19 cellular contexts compared by ENCODE assay signal in the genomic region with DNA sequence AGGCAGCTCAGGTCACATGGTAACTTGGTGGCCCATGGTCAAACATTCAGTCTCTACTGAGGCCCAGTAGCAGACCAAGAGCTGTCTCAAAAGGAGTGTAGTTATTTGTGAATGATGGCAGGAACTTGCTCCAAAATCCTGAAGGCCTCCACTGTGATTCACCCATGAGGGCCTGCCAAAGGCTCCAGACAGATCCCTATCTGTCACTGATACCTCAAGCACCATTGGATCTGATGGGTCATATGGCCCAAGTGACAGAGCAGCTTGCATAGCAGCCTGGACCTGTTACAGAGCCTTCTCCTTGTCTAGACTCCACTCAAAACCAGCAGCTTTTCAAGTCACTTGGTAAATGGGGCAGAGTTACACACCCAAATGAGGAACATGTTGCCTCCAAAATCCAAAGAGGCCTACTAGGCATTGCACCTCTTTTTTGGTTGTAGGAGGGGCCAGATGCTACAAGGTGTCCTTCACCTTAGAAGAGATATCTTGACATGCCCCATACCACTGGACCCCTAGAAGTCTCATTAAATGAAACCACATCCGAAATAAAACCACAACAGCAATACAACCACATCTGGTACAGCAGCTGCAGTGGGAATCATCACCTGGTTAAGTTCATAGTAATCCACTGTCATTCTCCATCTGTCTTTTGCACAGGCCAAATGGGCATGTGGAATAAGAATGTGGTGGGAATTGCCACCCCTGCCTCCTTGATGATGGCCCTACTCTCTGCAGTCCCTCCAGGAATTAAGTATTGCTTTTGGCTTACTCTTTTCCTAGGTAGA.
"Had no signal": no experiment of that assay in that cellular context is flagged by ENCODE, and none has a peak within 500 bp of the region (broad histone marks: within the 10 kb centered on the region; RNA-seq: fewer than 3 reads in every experiment).

No MANE protein-coding gene starts in this region.

- H3K4me3 ChIP-seq: breast epithelium, heart right ventricle, left ventricle myocardium inferior, psoas muscle, skin epidermis, tibial artery had no signal

- H3K27me3 ChIP-seq: breast epithelium, heart right ventricle had no signal

- H3K4me1 ChIP-seq: psoas muscle had no signal

- H3K36me3 ChIP-seq: breast epithelium, heart right ventricle, left ventricle myocardium inferior, tibial artery had no signal

- DNase-seq: activated B cell treated with CpG ODN at 0.5 μM for 24 hours; activated CD4-positive, alpha-beta memory T cell treated with anti-CD3 and anti-CD28 coated beads for 36 hours; activated CD4-positive, alpha-beta T cell treated with anti-CD3 and anti-CD28 coated beads for 4 hours; activated naive CD4-positive, alpha-beta T cell treated with anti-CD3 and anti-CD28 coated beads, Interleukin-2, amount 50 U/mL, for 16 hours; activated T-cell treated with anti-CD3 and anti-CD28 coated beads, Interleukin-2, amount 50 U/mL, for 4 hours; cerebellar nuclear complex; cortex of kidney; heart right ventricle; left ventricle myocardium inferior; mammary epithelial cell; naive B cell; psoas muscle; right cardiac atrium; stimulated activated naive CD8-positive, alpha-beta T cell treated with anti-CD3 and anti-CD28 coated beads, Interleukin-15, Interleukin-2, amounts not matched to agents 100 U/mL and 50 U/mL, for 24 hours; substantia nigra; tibial artery had no signal

- ATAC-seq: activated T-cell treated with anti-CD3 and anti-CD28 coated beads, Interleukin-2, amount 50 U/mL, for 4 hours; esophagus mucosa; heart right ventricle; psoas muscle; right cardiac atrium; stimulated activated naive CD8-positive, alpha-beta T cell treated with anti-CD3 and anti-CD28 coated beads, Interleukin-15, Interleukin-2, amounts not matched to agents 100 U/mL and 50 U/mL, for 24 hours had no signal

- H3K9me3 ChIP-seq: breast epithelium, psoas muscle, tibial artery had no signal

- H3K27ac ChIP-seq: breast epithelium, heart right ventricle, left ventricle myocardium inferior, psoas muscle, skin epidermis, tibial artery had no signal
